Comparison of ENCODE assay signal across 1 cellular context in the genomic region with DNA sequence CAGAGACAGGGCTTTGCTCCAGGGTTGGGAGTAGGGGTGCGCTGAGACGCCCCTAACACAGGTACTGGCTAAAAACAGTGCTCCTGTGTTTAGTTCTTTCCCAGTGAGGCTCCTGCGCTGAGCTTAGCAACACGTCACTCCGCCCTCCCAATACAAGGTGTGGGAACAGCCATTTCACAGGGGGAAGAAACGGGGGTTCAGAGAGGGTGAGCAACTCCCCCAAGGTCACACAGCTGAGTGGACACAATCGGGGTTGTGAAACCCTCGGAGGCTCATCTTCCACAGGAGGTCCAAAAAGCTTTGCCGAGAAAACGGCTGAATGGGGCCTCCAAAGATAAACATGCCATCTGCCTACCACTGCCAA.
TF ChIP-seq lines count a peak whose summit lies in the region.

No MANE protein-coding gene starts in this region.

TF ChIP-seq in IMR-90, 13 proteins besides CTCF, POLR2A, EP300 and RAD21 (continued from another document):
- TF ChIP-seq ELK1 (IDR thresholded peaks at IDR 0.05; ENCODE audit: borderline replicate concordance, low read depth, low read length), result no peak
- TF ChIP-seq NFE2L2 (IDR thresholded peaks at IDR 0.05; ENCODE audit: low read depth, low read length), result no peak
- TF ChIP-seq SMC3 (IDR thresholded peaks at IDR 0.05; ENCODE audit: low read depth, low read length), result no peak
- no peak for TF ChIP-seq CEBPB (IDR thresholded peaks at IDR 0.05; ENCODE audit: low read depth, low read length)
- TF ChIP-seq CHD1 (IDR thresholded peaks at IDR 0.05; ENCODE audit: low read depth, low read length), result no peak
- no peak for TF ChIP-seq FOS (IDR thresholded peaks at IDR 0.05; ENCODE audit: low read depth, low read length)
- no peak for TF ChIP-seq BHLHE40 (IDR thresholded peaks at IDR 0.05; ENCODE audit: low read depth, low read length)
- TF ChIP-seq RFX5 (IDR thresholded peaks at IDR 0.05; ENCODE audit: low read depth, low read length), result no peak
- TF ChIP-seq MAFK (IDR thresholded peaks at IDR 0.05; ENCODE audit: low read depth, low read length), result no peak
- TF ChIP-seq USF2 (IDR thresholded peaks at IDR 0.05; ENCODE audit: low read depth, low read length), result no peak
- no peak for TF ChIP-seq MXI1 (IDR thresholded peaks at IDR 0.05; ENCODE audit: borderline replicate concordance, low read depth, low read length)
